Comparison of ENCODE assay signal across 7 cellular contexts in the genomic region with DNA sequence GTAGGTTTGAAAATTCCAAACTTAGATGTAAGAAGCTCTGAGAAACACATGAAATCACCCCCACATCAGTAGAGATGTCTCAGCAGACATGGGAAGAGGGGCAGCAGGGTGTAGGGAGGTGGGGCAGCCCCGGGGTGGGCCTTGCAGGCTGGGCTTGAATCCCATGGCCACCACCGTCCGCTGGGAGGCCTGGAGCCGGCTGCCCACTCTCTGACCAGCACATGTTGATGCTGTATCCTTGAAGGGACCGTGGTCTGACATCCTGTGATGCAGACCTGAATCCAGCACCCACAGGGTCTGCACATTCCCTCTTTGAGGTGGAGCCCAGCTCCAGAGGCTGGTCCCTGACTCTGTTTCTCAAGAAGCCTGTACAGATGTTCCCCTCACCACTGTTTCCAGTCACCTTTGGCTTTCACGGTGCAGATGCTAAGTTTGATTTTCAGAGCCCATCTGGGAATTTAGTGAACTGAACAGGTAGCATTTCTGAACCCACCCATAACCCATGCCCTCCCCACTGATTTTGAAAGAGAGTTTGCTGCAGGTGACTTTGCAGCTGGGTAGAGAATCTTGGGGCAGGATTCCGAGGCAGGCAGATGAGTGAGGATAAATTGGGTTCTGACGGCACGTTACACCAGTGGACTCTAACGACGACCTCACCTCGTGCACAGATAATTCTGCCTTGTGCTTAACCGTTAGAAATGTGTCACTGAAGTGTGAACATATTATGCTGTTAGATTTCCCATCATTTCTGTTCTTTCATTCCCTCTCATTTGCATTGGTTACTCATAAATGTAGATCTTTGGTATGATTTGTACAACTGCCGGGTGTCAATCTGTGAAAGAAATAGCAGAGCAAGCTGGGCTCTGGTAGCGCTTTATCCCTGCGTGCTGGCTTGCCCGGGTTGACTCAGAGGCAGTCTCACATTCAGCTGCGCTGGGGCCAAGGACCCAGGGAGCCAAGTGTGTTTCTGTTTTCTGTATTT. TPM values are rescaled to one million over a fixed set of nuclear protein-coding genes. Genes with fewer than 3 reads are reported as not detected.
DNase-seq lines count a peak whose midpoint lies in the region; ATAC-seq, FAIRE-seq and TF ChIP-seq lines count a peak whose summit lies in the region.

No MANE protein-coding gene starts in this region.

- TF ChIP-seq CTCF in HFFc6 (IDR thresholded peaks at IDR 0.05) = no peak

- FAIRE-seq in frontal cortex (lab: Jason Lieb, UNC) = no peak

- peak overlapping the region; percentile 65 to 92 for H3K4me3 Mint-ChIP-seq in activated T-cell treated with anti-CD3 and anti-CD28 coated beads, Interleukin-2, amount 50 U/mL, for 72 hours
- no peak overlapping the region for H3K4me3 Mint-ChIP-seq in HFFc6

- H3K36me3 Mint-ChIP-seq in activated T-cell treated with anti-CD3 and anti-CD28 coated beads, Interleukin-2, amount 50 U/mL, for 72 hours (ENCODE audit: insufficient read depth in 2 of 2) = peaks cover 31 to 53% of the 10 kb centered on the region in 2 donors
- no peaks in the 10 kb centered on the region for H3K36me3 Mint-ChIP-seq in HFFc6 (ENCODE audit: low read depth)

- H3K4me1 Mint-ChIP-seq in activated T-cell treated with anti-CD3 and anti-CD28 coated beads, Interleukin-2, amount 50 U/mL, for 72 hours (ENCODE audit: low read depth) = peaks cover 26% of the 10 kb centered on the region
- H3K4me1 Mint-ChIP-seq in HFFc6 (ENCODE audit: low read depth) = peaks cover 8% of the 10 kb centered on the region; the same call in 1 of the 2 replicates

- no peaks in the 10 kb centered on the region for H3K27me3 Mint-ChIP-seq in activated T-cell treated with anti-CD3 and anti-CD28 coated beads, Interleukin-2, amount 50 U/mL, for 72 hours (ENCODE audit: low read depth)
- H3K27me3 Mint-ChIP-seq in HFFc6 (ENCODE audit: insufficient read depth) = peaks cover 16% of the 10 kb centered on the region

- peak; percentile 88 to 91 for DNase-seq in activated T-cell treated with anti-CD3 and anti-CD28 coated beads, Interleukin-2, amount 50 U/mL, for 72 hours
- DNase-seq in stimulated activated CD4-positive, alpha-beta T cell treated with anti-CD3 and anti-CD28 coated beads, Interleukin-4, amount 100 ng/mL, for 24 hours = peak; percentile 90
- DNase-seq in frontal cortex (ENCODE audit: low spot score in 2 of 2) = no peak
- DNase-seq in NCI-H2029 treated with DMSO at 0.1 percent for 48 hours (lab: John Stamatoyannopoulos, UW) = no peak
- DNase-seq in HFFc6 = no peak

- peaks cover 0 to 3% of the 10 kb centered on the region in 2 donors for H3K9me3 Mint-ChIP-seq in activated T-cell treated with anti-CD3 and anti-CD28 coated beads, Interleukin-2, amount 50 U/mL, for 72 hours
- H3K9me3 Mint-ChIP-seq in HFFc6 = no peaks in the 10 kb centered on the region

- peak overlapping the region; percentile 100 for H3K27ac Mint-ChIP-seq in activated T-cell treated with anti-CD3 and anti-CD28 coated beads, Interleukin-2, amount 50 U/mL, for 72 hours
- no peak overlapping the region for H3K27ac Mint-ChIP-seq in HFFc6

- ATAC-seq in GM19463 (IDR thresholded peaks at IDR 0.05; ENCODE audit: unreplicated experiment) (peak; percentile 78), HG03460 (IDR thresholded peaks at IDR 0.05; ENCODE audit: unreplicated experiment) (peak; percentile 83)
- peak; percentile 76 for ATAC-seq in activated T-cell treated with anti-CD3 and anti-CD28 coated beads, Interleukin-2, amount 50 U/mL, for 72 hours (replicated peaks in 1 of 2)

RNA-seq across cellular contexts. Expression of gene IKZF1, which starts 45.7 kb away (rescaled TPM):
- total RNA-seq in activated T-cell treated with anti-CD3 and anti-CD28 coated beads, Interleukin-2, amount 50 U/mL, for 72 hours = 100 to 1,000 TPM; 427 to 504 TPM
- total RNA-seq in frontal cortex = 1.2 TPM
- not detected for total RNA-seq in HFFc6 (2021; fragmentation: NEBNext Ultra II Directional; extraction: Animal tissue kit (Norgen Biotek cat#: 25700))

Comparison
In these comparisons a context has a peak if more than half of its experiments do, and no peak if none do; other contexts are left out.
1. DNase-seq: peak in activated T-cell treated with anti-CD3 and anti-CD28 coated beads, Interleukin-2, amount 50 U/mL, for 72 hours (2 of 2) and stimulated activated CD4-positive, alpha-beta T cell treated with anti-CD3 and anti-CD28 coated beads, Interleukin-4, amount 100 ng/mL, for 24 hours (single experiment); none in frontal cortex (0 of 2), NCI-H2029 treated with DMSO at 0.1 percent for 48 hours (single experiment) and HFFc6 (single experiment).
2. RNA of gene IKZF1, which starts 45.7 kb away (total RNA-seq): 427 to 504 TPM in activated T-cell treated with anti-CD3 and anti-CD28 coated beads, Interleukin-2, amount 50 U/mL, for 72 hours; 1.2 TPM in frontal cortex (single experiment) and not detected in HFFc6; every median in the first group is over 100 times any median in the second.
3. Peak in every context shown above with its lines, with median percentiles within 50 percentile points of each other: ATAC-seq.